18 cellular contexts compared by ENCODE assay signal in the genomic region with DNA sequence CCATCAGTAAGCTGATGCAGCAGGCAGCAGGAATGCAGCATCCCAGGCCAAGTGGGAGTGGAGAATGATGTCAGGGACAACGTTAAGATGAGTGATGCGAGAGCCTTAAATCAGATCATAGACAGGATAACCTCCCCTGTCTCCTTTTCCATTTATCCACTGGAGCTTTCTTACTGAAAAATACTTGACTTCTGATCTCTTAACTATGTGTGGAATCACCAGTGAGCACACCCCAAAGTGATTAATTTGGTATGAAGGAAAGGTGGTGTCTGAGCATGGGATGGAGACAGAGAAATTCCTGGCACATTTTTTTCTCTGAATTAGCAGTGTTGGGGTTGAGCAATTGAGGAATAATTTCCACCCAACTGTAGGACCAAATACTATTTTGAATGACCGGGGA.
"Had no signal": no experiment of that assay in that cellular context is flagged by ENCODE, and none has a peak within 500 bp of the region (broad histone marks: within the 10 kb centered on the region; RNA-seq: fewer than 3 reads in every experiment).

No MANE protein-coding gene starts in this region.

- H3K4me3 ChIP-seq: ascending aorta, cardiac muscle cell, esophagus squamous epithelium, heart left ventricle, left ventricle myocardium inferior, suprapubic skin, upper lobe of left lung had no signal

- DNase-seq: activated CD4-positive, CD25-positive, alpha-beta regulatory T cell; activated CD8-positive, alpha-beta memory T cell treated with anti-CD3 and anti-CD28 coated beads, Interleukin-2, amount 10 ng/mL, durations not matched to agents 7 days and 5 days; activated gamma-delta T cell treated with Interleukin-2 at 50 U/mL for 16 hours; activated naive CD8-positive, alpha-beta T cell treated with anti-CD3 and anti-CD28 coated beads for 36 hours; activated T-cell treated with anti-CD3 and anti-CD28 coated beads, Interleukin-2, amount 50 U/mL, for 24 hours; esophagus squamous epithelium; foreskin melanocyte; heart left ventricle; left ventricle myocardium inferior; mesenchymal stem cell; retina; stimulated activated naive CD8-positive, alpha-beta T cell treated with anti-CD3 and anti-CD28 coated beads, Interleukin-15, Interleukin-2, amounts not matched to agents 100 U/mL and 50 U/mL, for 24 hours; upper lobe of left lung had no signal

- H3K27me3 Mint-ChIP-seq: activated CD8-positive, alpha-beta memory T cell treated with anti-CD3 and anti-CD28 coated beads, Interleukin-2, amount 10 ng/mL, durations not matched to agents 7 days and 5 days; activated naive CD8-positive, alpha-beta T cell treated with anti-CD3 and anti-CD28 coated beads for 36 hours; activated T-cell treated with anti-CD3 and anti-CD28 coated beads, Interleukin-2, amount 50 U/mL, for 24 hours had no signal

- H3K27me3 ChIP-seq: ascending aorta, cardiac muscle cell, esophagus squamous epithelium, heart left ventricle, suprapubic skin, upper lobe of left lung had no signal

- ATAC-seq: activated CD8-positive, alpha-beta memory T cell treated with anti-CD3 and anti-CD28 coated beads, Interleukin-2, amount 10 ng/mL, durations not matched to agents 7 days and 5 days; heart left ventricle; stimulated activated naive CD8-positive, alpha-beta T cell treated with anti-CD3 and anti-CD28 coated beads, Interleukin-15, Interleukin-2, amounts not matched to agents 100 U/mL and 50 U/mL, for 24 hours had no signal

- H3K27ac ChIP-seq: ascending aorta, cardiac muscle cell, esophagus squamous epithelium, heart left ventricle, left ventricle myocardium inferior, parathyroid adenoma, suprapubic skin, upper lobe of left lung had no signal

- H3K9me3 ChIP-seq: suprapubic skin, upper lobe of left lung had no signal

- H3K36me3 ChIP-seq: ascending aorta, cardiac muscle cell, esophagus squamous epithelium, heart left ventricle, left ventricle myocardium inferior, suprapubic skin, upper lobe of left lung had no signal

- H3K27ac Mint-ChIP-seq: activated CD8-positive, alpha-beta memory T cell treated with anti-CD3 and anti-CD28 coated beads, Interleukin-2, amount 10 ng/mL, durations not matched to agents 7 days and 5 days; activated naive CD8-positive, alpha-beta T cell treated with anti-CD3 and anti-CD28 coated beads for 36 hours; activated T-cell treated with anti-CD3 and anti-CD28 coated beads, Interleukin-2, amount 50 U/mL, for 24 hours had no signal

- H3K9ac ChIP-seq: parathyroid adenoma had no signal

- H3K79me2 ChIP-seq: parathyroid adenoma had no signal

- H3K36me3 Mint-ChIP-seq: activated CD8-positive, alpha-beta memory T cell treated with anti-CD3 and anti-CD28 coated beads, Interleukin-2, amount 10 ng/mL, durations not matched to agents 7 days and 5 days; activated naive CD8-positive, alpha-beta T cell treated with anti-CD3 and anti-CD28 coated beads for 36 hours had no signal

- H3K4me1 Mint-ChIP-seq: activated CD8-positive, alpha-beta memory T cell treated with anti-CD3 and anti-CD28 coated beads, Interleukin-2, amount 10 ng/mL, durations not matched to agents 7 days and 5 days; activated naive CD8-positive, alpha-beta T cell treated with anti-CD3 and anti-CD28 coated beads for 36 hours had no signal

- H3K4me1 ChIP-seq: ascending aorta, heart left ventricle, left ventricle myocardium inferior, parathyroid adenoma, suprapubic skin, upper lobe of left lung had no signal

- H2AFZ ChIP-seq: parathyroid adenoma had no signal

- H3K4me3 Mint-ChIP-seq: activated CD8-positive, alpha-beta memory T cell treated with anti-CD3 and anti-CD28 coated beads, Interleukin-2, amount 10 ng/mL, durations not matched to agents 7 days and 5 days; activated naive CD8-positive, alpha-beta T cell treated with anti-CD3 and anti-CD28 coated beads for 36 hours; activated T-cell treated with anti-CD3 and anti-CD28 coated beads, Interleukin-2, amount 50 U/mL, for 24 hours; neural crest cell had no signal
